In the genomic region with DNA sequence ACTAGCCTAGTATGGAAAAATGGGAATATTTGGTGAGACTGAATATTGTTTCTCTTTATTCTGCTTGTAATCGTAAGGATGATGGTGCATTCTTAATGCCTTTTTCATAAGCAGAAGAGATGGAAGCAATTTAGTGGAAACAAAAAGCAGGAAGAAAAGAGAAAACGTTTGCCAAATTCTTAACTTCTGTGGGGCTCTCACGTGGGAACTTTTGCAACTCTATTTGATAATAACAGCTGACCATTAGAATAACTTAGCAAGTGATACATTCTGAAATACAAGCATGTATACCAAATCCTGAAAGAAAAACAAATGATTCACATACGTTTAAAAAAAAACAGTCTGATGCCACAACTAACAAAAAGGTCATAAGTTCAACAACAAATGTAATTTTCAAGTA, we compare ENCODE assay signal across 17 cellular contexts.
DNase-seq lines count a peak whose midpoint lies in the region; ATAC-seq and TF ChIP-seq lines count a peak whose summit lies in the region.
"Had no signal": no experiment of that assay in that cellular context is flagged by ENCODE, and none has a peak within 500 bp of the region (broad histone marks: within the 10 kb centered on the region; RNA-seq: fewer than 3 reads in every experiment).

No MANE protein-coding gene starts in this region.

- intact Hi-C loops in left ventricle myocardium inferior (cut with micrococcal nuclease), result loop anchor here (10.0 kb wide), 2 partner anchors 96 to 954 kb away; no protein-coding TSS in a partner anchor
- intact Hi-C loops in right cardiac atrium (cut with DNase I), result no loop called here
- intact Hi-C loops in PC-9 (cut with micrococcal nuclease; ENCODE audit: unreplicated experiment), result no loop called here

- H3K27ac ChIP-seq in left ventricle myocardium inferior (replicated peaks), result peak overlapping the region; percentile 76
- no peak overlapping the region for H3K27ac ChIP-seq in right cardiac atrium (ENCODE audit: low read length)
- no peak overlapping the region for H3K27ac ChIP-seq in neural progenitor cell
- no peak overlapping the region for H3K27ac ChIP-seq in PC-9
- H3K27ac ChIP-seq: 22Rv1, A549, GM23248 had no signal

- peaks cover 21% of the 10 kb centered on the region for H3K4me1 ChIP-seq in left ventricle myocardium inferior
- no peaks in the 10 kb centered on the region for H3K4me1 ChIP-seq in right cardiac atrium (ENCODE audit: control insufficient read depth, insufficient read depth, low read length)
- peaks cover 10% of the 10 kb centered on the region for H3K4me1 ChIP-seq in neural progenitor cell
- no peaks in the 10 kb centered on the region for H3K4me1 ChIP-seq in PC-9 (replicated peaks; ENCODE audit: insufficient read depth)
- H3K4me1 ChIP-seq: A549 had no signal

- H3K4me1 Mint-ChIP-seq in neural progenitor cell, result peaks cover 34% of the 10 kb centered on the region

- no peak overlapping the region for H3K4me3 ChIP-seq in left ventricle myocardium inferior
- no peak overlapping the region for H3K4me3 ChIP-seq in right cardiac atrium (ENCODE audit: low read length)
- H3K4me3 ChIP-seq in fibroblast of pulmonary artery (replicated peaks; ENCODE audit: low read depth, low read length), result no peak overlapping the region
- H3K4me3 ChIP-seq in neural progenitor cell, result no peak overlapping the region
- H3K4me3 ChIP-seq in PC-9, result no peak overlapping the region
- H3K4me3 ChIP-seq: A549, GM12878, GM23248 had no signal

- POLR2A ChIA-PET in PC-9 (lab: Charles Lee; ENCODE audit: unreplicated experiment), result no interaction called here

- no TSS peak for BruUV-seq in PC-9 (replicated peaks; lab: Mats Ljungman, UMichigan)

- H3F3A ChIP-seq in neural progenitor cell (ENCODE audit: low read depth), result peaks cover 7% of the 10 kb centered on the region
- no peaks in the 10 kb centered on the region for H3F3A ChIP-seq in PC-9 (ENCODE audit: insufficient read depth, low read depth)

- DNase-seq in left ventricle myocardium inferior, result no peak
- no peak for DNase-seq in right cardiac atrium
- peak; percentile 32 for DNase-seq in fibroblast of pulmonary artery (ENCODE audit: low read depth)
- no peak for DNase-seq in neural progenitor cell (ENCODE audit: low spot score)
- no peak for DNase-seq in PC-9
- DNase-seq in omental fat pad (ENCODE audit: low spot score), result no peak
- DNase-seq: AML-193; Calu3; CD8-positive, alpha-beta T cell; DMS79 treated with DMSO at 0.1 percent for 48 hours; GM23248; HCEC 1CT; IMR-90 had no signal

- no peak overlapping the region for H3K4me3 Mint-ChIP-seq in neural progenitor cell
- H3K4me3 Mint-ChIP-seq: CD8-positive, alpha-beta T cell had no signal

- CTCF ChIA-PET in PC-9 (lab: Charles Lee), result no interaction called here

- peak overlapping the region; percentile 87 for H3K27ac Mint-ChIP-seq in neural progenitor cell
- H3K27ac Mint-ChIP-seq: CD8-positive, alpha-beta T cell had no signal

- H2AFZ ChIP-seq in neural progenitor cell (replicated peaks) (no peak overlapping the region), PC-9 (no peak overlapping the region)
- H2AFZ ChIP-seq: GM23248 had no signal

- H3K4me2 ChIP-seq in neural progenitor cell, result no peak overlapping the region
- no peak overlapping the region for H3K4me2 ChIP-seq in PC-9
- H3K4me2 ChIP-seq: A549 had no signal

- H4K20me1 ChIP-seq in neural progenitor cell (ENCODE audit: low read depth), result no peaks in the 10 kb centered on the region
- H4K20me1 ChIP-seq in PC-9 (ENCODE audit: insufficient read depth), result no peaks in the 10 kb centered on the region

- TF ChIP-seq CTCF in left ventricle myocardium inferior (IDR thresholded peaks at IDR 0.05; ENCODE audit: borderline replicate concordance), result no peak
- TF ChIP-seq CTCF in fibroblast of pulmonary artery (IDR thresholded peaks at IDR 0.05; ENCODE audit: low read length, missing control alignments), result no peak
- no peak for TF ChIP-seq CTCF in neural progenitor cell (IDR thresholded peaks at IDR 0.05)
- TF ChIP-seq CTCF in PC-9 (conservative IDR thresholded peaks at IDR 0.05), result no peak
- TF ChIP-seq CTCF in omental fat pad (IDR thresholded peaks at IDR 0.05), result no peak

- no peaks in the 10 kb centered on the region for H3K36me3 Mint-ChIP-seq in neural progenitor cell
- H3K36me3 Mint-ChIP-seq: CD8-positive, alpha-beta T cell had no signal

- no peak overlapping the region for H3K9ac ChIP-seq in neural progenitor cell
- H3K9ac ChIP-seq: GM23248 had no signal

- peaks cover 4% of the 10 kb centered on the region for H3K27me3 Mint-ChIP-seq in neural progenitor cell (ENCODE audit: insufficient read depth, low read depth)

- H3K9me3 Mint-ChIP-seq in neural progenitor cell, result no peaks in the 10 kb centered on the region
- H3K9me3 Mint-ChIP-seq: CD8-positive, alpha-beta T cell had no signal

- no peaks in the 10 kb centered on the region for H3K36me3 ChIP-seq in left ventricle myocardium inferior
- no peaks in the 10 kb centered on the region for H3K36me3 ChIP-seq in neural progenitor cell
- no peaks in the 10 kb centered on the region for H3K36me3 ChIP-seq in PC-9 (ENCODE audit: low read depth)

- H3K27me3 ChIP-seq in left ventricle myocardium inferior (ENCODE audit: low read depth), result peaks cover 37% of the 10 kb centered on the region
- H3K27me3 ChIP-seq in right cardiac atrium (ENCODE audit: control insufficient read depth, insufficient read depth), result no peaks in the 10 kb centered on the region
- H3K27me3 ChIP-seq in neural progenitor cell, result no peaks in the 10 kb centered on the region
- H3K27me3 ChIP-seq in PC-9 (ENCODE audit: insufficient read depth, low read depth), result peaks cover 36% of the 10 kb centered on the region

- WGBS in right cardiac atrium, result 39% methylated on average over 4 of the region's 4 CpGs

- ATAC-seq in right cardiac atrium (no peak), GM21825 (IDR thresholded peaks at IDR 0.05; ENCODE audit: unreplicated experiment) (no peak), omental fat pad (ENCODE audit: low FRiP score) (no peak)
- ATAC-seq: A549; CD8-positive, alpha-beta T cell; GM12878 had no signal

- H3K79me2 ChIP-seq in neural progenitor cell (ENCODE audit: low read depth), result no peaks in the 10 kb centered on the region
- no peaks in the 10 kb centered on the region for H3K79me2 ChIP-seq in PC-9 (ENCODE audit: low read depth)

- H3K9me3 ChIP-seq in left ventricle myocardium inferior (replicated peaks) (no peaks in the 10 kb centered on the region), right cardiac atrium (ENCODE audit: control insufficient read depth, low read length) (no peaks in the 10 kb centered on the region), neural progenitor cell (ENCODE audit: low read depth) (no peaks in the 10 kb centered on the region), PC-9 (ENCODE audit: insufficient read depth, low read depth) (no peaks in the 10 kb centered on the region)
- H3K9me3 ChIP-seq: A549 had no signal

- H3K9me2 ChIP-seq in PC-9 (ENCODE audit: insufficient read depth), result no peaks in the 10 kb centered on the region
